Comparison of ENCODE assay signal across 24 cellular contexts in genomic region chr17:8905256-8905778, GRCh38. TPM values are rescaled to one million over a fixed set of nuclear protein-coding genes. Genes with fewer than 3 reads are reported as not detected.
DNase-seq lines count a peak whose midpoint lies in the region; ATAC-seq and TF ChIP-seq lines count a peak whose summit lies in the region.
"Had no signal": no experiment of that assay in that cellular context is flagged by ENCODE, and none has a peak within 500 bp of the region (broad histone marks: within the 10 kb centered on the region; RNA-seq: fewer than 3 reads in every experiment).

No MANE protein-coding gene starts in this region.

- TF ChIP-seq CTCF in HCT116 (IDR thresholded peaks at IDR 0.05 in 2 of 3, conservative IDR thresholded peaks at IDR 0.05 in 1 of 3; ENCODE audit: borderline replicate concordance in 1 of 3, insufficient read depth in 1 of 3, low read depth in 2 of 3, low read length in 2 of 3): no peak
- TF ChIP-seq CTCF in neutrophil (IDR thresholded peaks at IDR 0.05): no peak

- H3K4me3 Mint-ChIP-seq in effector memory CD8-positive, alpha-beta T cell: peak overlapping the region in 1 of 2 donors; percentile 30
- H3K4me3 Mint-ChIP-seq: nephron progenitor cell, WTC11 had no signal

- H3K4me1 Mint-ChIP-seq in effector memory CD8-positive, alpha-beta T cell (ENCODE audit: low read depth in 2 of 2): peaks cover 28 to 31% of the 10 kb centered on the region in 2 donors

- no peak overlapping the region for H3K9ac ChIP-seq in HCT116 (ENCODE audit: low read length)

- intact Hi-C loops in HCT116 (cut with micrococcal nuclease): no loop called here

- H3K27me3 Mint-ChIP-seq in effector memory CD8-positive, alpha-beta T cell: no peaks in the 10 kb centered on the region

- TF ChIP-seq RAD21 in HCT116 (IDR thresholded peaks at IDR 0.05; ENCODE audit: low read depth): 0 out of 2 replicates have a peak, but pooled peaks have one; percentile 3

- peaks cover 90% of the 10 kb centered on the region for H3K36me3 Mint-ChIP-seq in effector memory CD8-positive, alpha-beta T cell (ENCODE audit: insufficient read depth)
- H3K36me3 Mint-ChIP-seq: WTC11 had no signal

- H3K9me3 ChIP-seq in HCT116 (ENCODE audit: control insufficient read depth in 1 of 2, insufficient read depth in 1 of 2, low read depth in 1 of 2, low read length in 2 of 2): no peaks in the 10 kb centered on the region
- H3K9me3 ChIP-seq in neutrophil: no peaks in the 10 kb centered on the region
- H3K9me3 ChIP-seq: Caco-2, gastroesophageal sphincter, thyroid gland had no signal

- H3K9me3 Mint-ChIP-seq in effector memory CD8-positive, alpha-beta T cell: no peaks in the 10 kb centered on the region
- H3K9me3 Mint-ChIP-seq: nephron progenitor cell, WTC11 had no signal

- peaks cover 3% of the 10 kb centered on the region; the same call in 1 of the 2 replicates for H3K27me3 ChIP-seq in HCT116 (ENCODE audit: insufficient read depth, low read length)
- H3K27me3 ChIP-seq in neutrophil: no peaks in the 10 kb centered on the region
- H3K27me3 ChIP-seq: thyroid gland had no signal

- H3K27ac ChIP-seq in HCT116 (ENCODE audit: low read depth, low read length): no peak overlapping the region
- peak overlapping the region; percentile 49 for H3K27ac ChIP-seq in neutrophil
- H3K27ac ChIP-seq: 22Rv1, gastroesophageal sphincter, thyroid gland had no signal

- RAD21 ChIA-PET in HCT116 (lab: Charles Lee; ENCODE audit: low non-redundant PET in 1 of 2, low total read pairs in 2 of 2, uncharacterized antibody in 2 of 2, unreplicated experiment in 2 of 2): no interaction called here

- H3K4me1 ChIP-seq in HCT116 (ENCODE audit: control insufficient read depth in 1 of 2, insufficient read depth in 2 of 2, low read length in 2 of 2) (no peaks in the 10 kb centered on the region), neutrophil (ENCODE audit: control insufficient read depth in 1 of 2, insufficient read depth in 1 of 2, low read depth in 1 of 2, low read length in 1 of 2) (no peaks in the 10 kb centered on the region)
- H3K4me1 ChIP-seq: Caco-2, gastroesophageal sphincter, thyroid gland had no signal

- POLR2A ChIA-PET in HCT116 (lab: Charles Lee): no interaction called here

- BruUV-seq in HCT116 (replicated peaks; lab: Mats Ljungman, UMichigan): no TSS peak

- no peak overlapping the region for H3K4me3 ChIP-seq in HCT116 (replicated peaks in 1 of 2; ENCODE audit: low read depth in 1 of 2, low read length in 2 of 2)
- no peak overlapping the region for H3K4me3 ChIP-seq in neutrophil (ENCODE audit: low read depth in 1 of 2, low read length in 1 of 2)
- H3K4me3 ChIP-seq: gastroesophageal sphincter, thyroid gland had no signal

- H3K79me2 ChIP-seq in HCT116 (ENCODE audit: insufficient read depth, low read length): no peaks in the 10 kb centered on the region

- H3K9me2 ChIP-seq in HCT116 (ENCODE audit: insufficient read depth): no peaks in the 10 kb centered on the region

- no peak for TF ChIP-seq POLR2A in HCT116 (IDR thresholded peaks at IDR 0.05; ENCODE audit: borderline replicate concordance, extremely low read depth, insufficient read depth, insufficient read length)

- no peak overlapping the region for H2AFZ ChIP-seq in HCT116 (ENCODE audit: low read depth, low read length, poor library complexity, severe bottlenecking)

- no peaks in the 10 kb centered on the region for H3K36me3 ChIP-seq in HCT116 (ENCODE audit: control insufficient read depth in 1 of 2, insufficient read depth in 2 of 2, low read length in 2 of 2)
- H3K36me3 ChIP-seq in neutrophil: peaks cover 100% of the 10 kb centered on the region
- H3K36me3 ChIP-seq: gastroesophageal sphincter, thyroid gland had no signal

- peak overlapping the region; percentile 73 to 94 for H3K27ac Mint-ChIP-seq in effector memory CD8-positive, alpha-beta T cell
- H3K27ac Mint-ChIP-seq: nephron progenitor cell, progenitor cell of endocrine pancreas, WTC11 had no signal

- H4K20me1 ChIP-seq in HCT116 (ENCODE audit: insufficient read depth): no peaks in the 10 kb centered on the region

- peak; percentile 18 for DNase-seq in activated CD4-positive, CD25-positive, alpha-beta regulatory T cell treated with anti-CD3 and anti-CD28 coated beads, Interleukin-2, amount 50 U/mL, for 72 hours
- DNase-seq in activated CD4-positive, CD25-positive, alpha-beta regulatory T cell (lab: John Stamatoyannopoulos, UW): no peak
- DNase-seq in HCT116 (ENCODE audit: low read depth, low spot score) (no peak), DMS114 treated with DMSO at 0.1 percent for 48 hours (lab: John Stamatoyannopoulos, UW; ENCODE audit: unreplicated experiment) (no peak), NCI-H2171 treated with DMSO at 0.1 percent for 48 hours (lab: John Stamatoyannopoulos, UW) (no peak)
- DNase-seq in effector memory CD8-positive, alpha-beta T cell: peak in 2 of 3 experiments; percentile 29 to 35
- DNase-seq: Caco-2; cerebellar nuclear complex; effector CD4-positive, alpha-beta T cell; NCI-H1105 treated with DMSO at 0.1 percent for 48 hours; NCI-H2081; nephron progenitor cell; T-helper 9 cell; thyroid gland had no signal

- no peak overlapping the region for H3K4me2 ChIP-seq in HCT116 (ENCODE audit: low read length)

- CTCF ChIA-PET in HCT116 (lab: Charles Lee): no interaction called here

- ATAC-seq in HCT116 (no peak), GM21367 (IDR thresholded peaks at IDR 0.05; ENCODE audit: unreplicated experiment) (no peak)
- ATAC-seq in effector memory CD8-positive, alpha-beta T cell (replicated peaks): peak; percentile 97
- ATAC-seq: esophagus mucosa, gastroesophageal sphincter, WTC11 had no signal

TF ChIP-seq in HCT116, 20 proteins besides CTCF, POLR2A, EP300 and RAD21:
- TF ChIP-seq ATF3 (IDR thresholded peaks at IDR 0.05) (no peak), YY1 (IDR thresholded peaks at IDR 0.05; ENCODE audit: extremely low read depth, insufficient replicate concordance, low read depth, low read length) (no peak), SRF (IDR thresholded peaks at IDR 0.05; ENCODE audit: low read depth) (no peak), SIN3A (IDR thresholded peaks at IDR 0.05; ENCODE audit: low read depth) (no peak), CEBPB (IDR thresholded peaks at IDR 0.05; ENCODE audit: low read depth) (no peak), MAX (IDR thresholded peaks at IDR 0.05) (no peak), ZFX (IDR thresholded peaks at IDR 0.05) (no peak)

RNA-seq across cellular contexts. Expression of gene PIK3R6, which starts 37.8 kb away (rescaled TPM):
- total RNA-seq in HCT116 (2021; ENCODE audit: unreplicated experiment): 0.07 TPM
- 0.04 TPM in 1 of 2 replicates, not detected in the other for polyA plus RNA-seq in HCT116 (2012)
- total RNA-seq: astrocyte, Caco-2, kidney epithelial cell, NCI-H460 had no signal

Comparison
In these comparisons a context has a peak if more than half of its experiments do, and no peak if none do; other contexts are left out.
1. DNase-seq: peak in activated CD4-positive, CD25-positive, alpha-beta regulatory T cell treated with anti-CD3 and anti-CD28 coated beads, Interleukin-2, amount 50 U/mL, for 72 hours (single experiment) and effector memory CD8-positive, alpha-beta T cell (2 of 3); none in activated CD4-positive, CD25-positive, alpha-beta regulatory T cell (0 of 4), HCT116 (single experiment), DMS114 treated with DMSO at 0.1 percent for 48 hours (single experiment) and NCI-H2171 treated with DMSO at 0.1 percent for 48 hours (single experiment).